ENCODE assay signal across 1 cellular context in genomic region chr14:35046048-35046750, GRCh38.
TF ChIP-seq lines count a peak whose summit lies in the region.

A gene with protein sequence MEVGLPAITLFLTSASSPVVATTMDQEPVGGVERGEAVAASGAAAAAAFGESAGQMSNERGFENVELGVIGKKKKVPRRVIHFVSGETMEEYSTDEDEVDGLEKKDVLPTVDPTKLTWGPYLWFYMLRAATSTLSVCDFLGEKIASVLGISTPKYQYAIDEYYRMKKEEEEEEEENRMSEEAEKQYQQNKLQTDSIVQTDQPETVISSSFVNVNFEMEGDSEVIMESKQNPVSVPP (plus strand): TSS chr14:35046272. CDS start chr14:35046464, 192 bp downstream.

TF ChIP-seq in HEK293, 187 proteins besides CTCF, POLR2A, EP300 and RAD21 (continued from another document and continues in another):
- TF ChIP-seq ATF2 (tag by site-specific recombination; IDR thresholded peaks at IDR 0.05; ENCODE audit: low read depth) (peak; percentile 98), ZFP3 (tag by site-specific recombination; IDR thresholded peaks at IDR 0.05; ENCODE audit: low read depth) (no peak), GFI1B (tag by site-specific recombination; IDR thresholded peaks at IDR 0.05) (no peak), PATZ1 (tag by site-specific recombination; IDR thresholded peaks at IDR 0.05) (peak; percentile 63; the same call in 1 of the 2 replicates), GLIS1 (tag by site-specific recombination; IDR thresholded peaks at IDR 0.05) (peak; percentile 11; the same call in 1 of the 2 replicates), ZNF544 (tag by site-specific recombination; IDR thresholded peaks at IDR 0.05) (no peak), ZBTB6 (tag by site-specific recombination; IDR thresholded peaks at IDR 0.05) (no peak), REST (tag by site-specific recombination; IDR thresholded peaks at IDR 0.05) (no peak), ZNF175 (tag by site-specific recombination; IDR thresholded peaks at IDR 0.05) (no peak), SALL2 (tag by site-specific recombination; IDR thresholded peaks at IDR 0.05; ENCODE audit: borderline replicate concordance) (no peak), YY2 (tag by site-specific recombination; IDR thresholded peaks at IDR 0.05) (no peak), ZBTB21 (tag by site-specific recombination; IDR thresholded peaks at IDR 0.05) (peak; percentile 91), ZNF704 (tag by site-specific recombination; IDR thresholded peaks at IDR 0.05) (no peak), ZNF354C (tag by site-specific recombination; IDR thresholded peaks at IDR 0.05; ENCODE audit: borderline replicate concordance, low read depth) (no peak), SCRT2 (tag by site-specific recombination; IDR thresholded peaks at IDR 0.05) (no peak), OVOL3 (tag by site-specific recombination; IDR thresholded peaks at IDR 0.05) (peak; percentile 41; the same call in 1 of the 2 replicates), REPIN1 (tag by site-specific recombination; IDR thresholded peaks at IDR 0.05; ENCODE audit: low read depth) (peak; percentile 75; the same call in 1 of the 2 replicates), ZBTB10 (tag by site-specific recombination; IDR thresholded peaks at IDR 0.05) (peak; percentile 91), ZNF600 (tag by site-specific recombination; IDR thresholded peaks at IDR 0.05) (peak; percentile 85), ZNF404 (tag by site-specific recombination; IDR thresholded peaks at IDR 0.05) (no peak), ZNF548 (tag by site-specific recombination; IDR thresholded peaks at IDR 0.05) (no peak), KLF16 (tag by site-specific recombination; IDR thresholded peaks at IDR 0.05) (peak; percentile 87; the same call in 1 of the 2 replicates), ZNF16 (tag by site-specific recombination; IDR thresholded peaks at IDR 0.05; ENCODE audit: low read depth) (no peak), ZNF510 (tag by site-specific recombination; IDR thresholded peaks at IDR 0.05; ENCODE audit: insufficient replicate concordance) (no peak), ZNF561 (tag by site-specific recombination; IDR thresholded peaks at IDR 0.05; ENCODE audit: borderline replicate concordance) (no peak; the same call in 1 of the 2 replicates), ZNF626 (tag by site-specific recombination; IDR thresholded peaks at IDR 0.05) (no peak), ZSCAN23 (tag by site-specific recombination; IDR thresholded peaks at IDR 0.05) (no peak; the same call in 1 of the 2 replicates), ZNF777 (tag by site-specific recombination; IDR thresholded peaks at IDR 0.05; ENCODE audit: borderline replicate concordance) (no peak), ZNF292 (tag by site-specific recombination; IDR thresholded peaks at IDR 0.05; ENCODE audit: borderline replicate concordance, low read depth) (no peak), SP3 (tag by site-specific recombination; IDR thresholded peaks at IDR 0.05) (peak; percentile 84), PRDM1 (tag by site-specific recombination; IDR thresholded peaks at IDR 0.05) (no peak), ZXDB (tag by site-specific recombination; IDR thresholded peaks at IDR 0.05) (peak; percentile 89), ZSCAN18 (tag by site-specific recombination; IDR thresholded peaks at IDR 0.05) (no peak), WT1 (tag by site-specific recombination; IDR thresholded peaks at IDR 0.05) (no peak), ZNF514 (tag by site-specific recombination; IDR thresholded peaks at IDR 0.05) (no peak), ZFP37 (tag by site-specific recombination; IDR thresholded peaks at IDR 0.05) (no peak; the same call in none of the 2 replicates), GLI2 (tag by site-specific recombination; IDR thresholded peaks at IDR 0.05; ENCODE audit: borderline replicate concordance, low read depth) (no peak), ZNF24 (tag by site-specific recombination; IDR thresholded peaks at IDR 0.05) (0 out of 2 replicates have a peak, but pooled peaks have one; percentile 45), KLF7 (tag by site-specific recombination; IDR thresholded peaks at IDR 0.05; ENCODE audit: borderline replicate concordance) (0 out of 2 replicates have a peak, but pooled peaks have one; percentile 34), ZNF529 (tag by site-specific recombination; IDR thresholded peaks at IDR 0.05; ENCODE audit: insufficient replicate concordance) (no peak)
- TF ChIP-seq, protein P1, sequence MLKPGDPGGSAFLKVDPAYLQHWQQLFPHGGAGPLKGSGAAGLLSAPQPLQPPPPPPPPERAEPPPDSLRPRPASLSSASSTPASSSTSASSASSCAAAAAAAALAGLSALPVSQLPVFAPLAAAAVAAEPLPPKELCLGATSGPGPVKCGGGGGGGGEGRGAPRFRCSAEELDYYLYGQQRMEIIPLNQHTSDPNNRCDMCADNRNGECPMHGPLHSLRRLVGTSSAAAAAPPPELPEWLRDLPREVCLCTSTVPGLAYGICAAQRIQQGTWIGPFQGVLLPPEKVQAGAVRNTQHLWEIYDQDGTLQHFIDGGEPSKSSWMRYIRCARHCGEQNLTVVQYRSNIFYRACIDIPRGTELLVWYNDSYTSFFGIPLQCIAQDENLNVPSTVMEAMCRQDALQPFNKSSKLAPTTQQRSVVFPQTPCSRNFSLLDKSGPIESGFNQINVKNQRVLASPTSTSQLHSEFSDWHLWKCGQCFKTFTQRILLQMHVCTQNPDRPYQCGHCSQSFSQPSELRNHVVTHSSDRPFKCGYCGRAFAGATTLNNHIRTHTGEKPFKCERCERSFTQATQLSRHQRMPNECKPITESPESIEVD (tag by site-specific recombination; IDR thresholded peaks at IDR 0.05), result no peak
- TF ChIP-seq, protein P2, sequence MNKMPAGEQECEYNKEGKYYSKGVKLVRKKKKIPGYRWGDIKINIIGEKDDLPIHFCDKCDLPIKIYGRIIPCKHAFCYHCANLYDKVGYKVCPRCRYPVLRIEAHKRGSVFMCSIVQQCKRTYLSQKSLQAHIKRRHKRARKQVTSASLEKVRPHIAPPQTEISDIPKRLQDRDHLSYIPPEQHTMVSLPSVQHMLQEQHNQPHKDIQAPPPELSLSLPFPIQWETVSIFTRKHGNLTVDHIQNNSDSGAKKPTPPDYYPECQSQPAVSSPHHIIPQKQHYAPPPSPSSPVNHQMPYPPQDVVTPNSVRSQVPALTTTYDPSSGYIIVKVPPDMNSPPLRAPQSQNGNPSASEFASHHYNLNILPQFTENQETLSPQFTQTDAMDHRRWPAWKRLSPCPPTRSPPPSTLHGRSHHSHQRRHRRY (tag by site-specific recombination; IDR thresholded peaks at IDR 0.05), result no peak
